Comparison of ENCODE assay signal across 8 cellular contexts in the genomic region with DNA sequence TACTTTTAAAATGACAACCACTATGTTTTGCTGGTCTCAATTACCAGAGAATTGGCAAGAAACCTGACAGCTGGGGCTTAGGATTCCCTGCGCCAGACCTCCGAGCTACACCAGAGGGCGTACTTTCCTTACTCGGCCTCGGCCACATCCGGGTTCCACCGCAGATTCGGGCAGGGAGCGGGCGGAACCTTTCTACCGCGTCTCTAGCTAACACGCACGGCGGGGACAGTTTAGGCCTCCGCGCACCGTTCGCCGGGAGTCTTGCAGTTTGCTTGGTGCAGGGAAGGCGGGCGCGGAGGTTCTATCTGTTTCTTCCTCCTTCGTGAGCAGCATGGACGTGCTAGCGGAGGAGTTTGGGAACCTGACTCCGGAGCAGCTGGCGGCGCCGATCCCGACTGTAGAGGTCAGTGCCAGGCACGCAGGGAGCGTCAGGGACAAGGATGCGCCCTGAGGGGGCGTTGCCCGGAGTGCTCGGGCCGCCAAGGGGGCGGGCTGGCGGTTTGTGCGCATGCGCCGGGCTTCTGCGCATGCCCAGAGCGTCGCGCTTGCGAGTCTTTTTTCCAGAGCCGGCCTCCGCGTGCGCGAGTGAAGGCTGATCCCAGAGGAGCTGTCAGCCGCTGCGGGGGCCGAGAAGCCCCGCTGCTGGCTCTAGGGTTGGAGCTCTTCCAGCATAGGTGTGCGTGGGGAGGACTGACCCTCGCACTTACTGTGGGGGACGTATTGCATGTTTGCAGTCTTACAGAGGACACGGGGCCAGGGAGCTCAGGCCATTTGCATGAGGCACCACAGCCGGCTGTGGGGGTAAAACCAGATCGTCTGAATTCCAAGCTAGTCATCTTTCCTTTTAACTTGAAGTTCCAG. TPM values are rescaled to one million over a fixed set of nuclear protein-coding genes. Genes with fewer than 3 reads are reported as not detected.
A peak's percentile ranks its signal among the peaks of the same experiment; 100 is the strongest.
DNase-seq lines count a peak whose midpoint lies in the region; ATAC-seq, FAIRE-seq and TF ChIP-seq lines count a peak whose summit lies in the region.

Gene POLR3B (plus strand): TSS at position 200 of the 861 bp plus-strand sequence. CDS start 132 bp downstream, at position 332.

- no peaks in the 10 kb centered on the region for H3K36me3 ChIP-seq in BLaER1

- H3K9ac ChIP-seq in BLaER1: peak within 1 kb of the TSS; percentile 81

- FAIRE-seq in GM19239 (lab: Jason Lieb, UNC): peak; percentile 96

- no peaks in the 10 kb centered on the region for H4K20me1 ChIP-seq in BLaER1

- peaks cover 4% of the 10 kb centered on the region for H3K36me3 Mint-ChIP-seq in activated CD4-positive, alpha-beta T cell treated with anti-CD3 and anti-CD28 coated beads, Interleukin-2, amount 10 ng/mL, durations not matched to agents 24 days and 14 days (ENCODE audit: low read depth)

- TF ChIP-seq CTCF in coronary artery (IDR thresholded peaks at IDR 0.05): peak; percentile 82

- intact Hi-C loops in activated CD4-positive, alpha-beta T cell treated with anti-CD3 and anti-CD28 coated beads, Interleukin-2, amount 10 ng/mL, durations not matched to agents 24 days and 14 days (cut with micrococcal nuclease): loop anchor here (1.0 to 5.0 kb wide), 8 partner anchors 54 to 735 kb away; partner anchors contain the start of genes CKAP4, CRY1, RIC8B and TMEM263
- intact Hi-C loops in left colon (cut with DNase I, micrococcal nuclease): no loop called here

- H3K4me3 ChIP-seq in BLaER1 (peak within 1 kb of the TSS; percentile 73), coronary artery (peak within 1 kb of the TSS; percentile 95)

- peak within 1 kb of the TSS; percentile 92 for H3K4me3 Mint-ChIP-seq in activated CD4-positive, alpha-beta T cell treated with anti-CD3 and anti-CD28 coated beads, Interleukin-2, amount 10 ng/mL, durations not matched to agents 24 days and 14 days

- peak; percentile 80 for DNase-seq in GM19239 (ENCODE audit: insufficient read length, low spot score)
- DNase-seq in NCI-H524 (lab: John Stamatoyannopoulos, UW): peak; percentile 91 to 94
- peak; percentile 98 for DNase-seq in activated CD4-positive, alpha-beta T cell treated with anti-CD3 and anti-CD28 coated beads, Interleukin-2, amount 10 ng/mL, durations not matched to agents 24 days and 14 days
- DNase-seq in coronary artery (ENCODE audit: low spot score): peak; percentile 97
- DNase-seq in left colon: peak; percentile 95 to 96
- DNase-seq in stimulated activated CD4-positive, alpha-beta T cell treated with anti-CD3 and anti-CD28 coated beads, Interleukin-1b, Interleukin-23, amount 100 ng/mL, for 48 hours: peak; percentile 97

- peaks cover 17% of the 10 kb centered on the region for H3K4me1 Mint-ChIP-seq in activated CD4-positive, alpha-beta T cell treated with anti-CD3 and anti-CD28 coated beads, Interleukin-2, amount 10 ng/mL, durations not matched to agents 24 days and 14 days

- H3K4me1 ChIP-seq in BLaER1: peaks cover 21% of the 10 kb centered on the region

- no peaks in the 10 kb centered on the region for H3K9me3 ChIP-seq in BLaER1

- H3K27me3 Mint-ChIP-seq in activated CD4-positive, alpha-beta T cell treated with anti-CD3 and anti-CD28 coated beads, Interleukin-2, amount 10 ng/mL, durations not matched to agents 24 days and 14 days: no peaks in the 10 kb centered on the region

- H3K4me2 ChIP-seq in BLaER1: peak within 1 kb of the TSS; percentile 91

- H3K27ac Mint-ChIP-seq in activated CD4-positive, alpha-beta T cell treated with anti-CD3 and anti-CD28 coated beads, Interleukin-2, amount 10 ng/mL, durations not matched to agents 24 days and 14 days: peak within 1 kb of the TSS; percentile 96

- no peaks in the 10 kb centered on the region for H3K27me3 ChIP-seq in BLaER1

- no peaks in the 10 kb centered on the region for H3K9me3 Mint-ChIP-seq in activated CD4-positive, alpha-beta T cell treated with anti-CD3 and anti-CD28 coated beads, Interleukin-2, amount 10 ng/mL, durations not matched to agents 24 days and 14 days

- H3K27ac ChIP-seq in BLaER1: peak within 1 kb of the TSS; percentile 78
- H3K27ac ChIP-seq in coronary artery: peak within 1 kb of the TSS; percentile 82 to 98

- ATAC-seq in HG03457 (IDR thresholded peaks at IDR 0.05; ENCODE audit: unreplicated experiment) (peak; percentile 89), left colon (peak; percentile 94)

RNA-seq across cellular contexts. Expression of gene POLR3B, which starts in this region (rescaled TPM):
- 12.1 and 13.1 TPM in 2 replicates for total RNA-seq in activated CD4-positive, alpha-beta T cell treated with anti-CD3 and anti-CD28 coated beads, Interleukin-2, amount 10 ng/mL, durations not matched to agents 24 days and 14 days
- 1 to 10 TPM; 8.1 to 8.9 TPM for total RNA-seq in left colon

Comparison
In these comparisons a context has a peak if more than half of its experiments do, and no peak if none do; other contexts are left out.
1. Peak in every context shown above with its lines: DNase-seq, ATAC-seq, H3K4me3 ChIP-seq and H3K27ac ChIP-seq.